8 cellular contexts compared by ENCODE assay signal in genomic region chr18:31101148-31102019, GRCh38. TPM values are rescaled to one million over a fixed set of nuclear protein-coding genes. Genes with fewer than 3 reads are reported as not detected.
DNase-seq lines count a peak whose midpoint lies in the region; ATAC-seq and TF ChIP-seq lines count a peak whose summit lies in the region.

No MANE protein-coding gene starts in this region.

- peak; percentile 68 for DNase-seq in GM13977 (ENCODE audit: low spot score)
- peak; percentile 21 for DNase-seq in NCI-H774 (lab: John Stamatoyannopoulos, UW)
- peak; percentile 90 for DNase-seq in mesenteric fat pad (ENCODE audit: low spot score)
- peak; percentile 92 for DNase-seq in upper lobe of right lung

- H3K36me3 ChIP-seq in duodenal mucosa (ENCODE audit: control insufficient read depth in 1 of 2, insufficient read depth in 2 of 2, low read length in 2 of 2) (no peaks in the 10 kb centered on the region), upper lobe of right lung (no peaks in the 10 kb centered on the region)

- H3K4me3 ChIP-seq in duodenal mucosa (ENCODE audit: low read depth in 1 of 2, low read length in 2 of 2), result peak overlapping the region; percentile 78 to 83
- peak overlapping the region; percentile 57 for H3K4me3 ChIP-seq in upper lobe of right lung

- H3K27ac ChIP-seq in duodenal mucosa (ENCODE audit: low read depth, low read length) (peak overlapping the region; percentile 90), upper lobe of right lung (peak overlapping the region; percentile 85)

- intact Hi-C loops in upper lobe of right lung (cut with DNase I), result no loop called here

- in situ Hi-C loops in GM13977 (cut with MboI; ENCODE audit: low pct_unique_long_range_greater_than_20kb, low sequenced_read_pairs, unreplicated experiment), result no loop called here

- TF ChIP-seq CTCF in GM13977 (IDR thresholded peaks at IDR 0.05; ENCODE audit: extremely low read depth, insufficient read depth, missing control alignments), result peak; percentile 30
- TF ChIP-seq CTCF in upper lobe of right lung (IDR thresholded peaks at IDR 0.05), result no peak

- ATAC-seq in upper lobe of right lung (peak; percentile 90), HG03342 (IDR thresholded peaks at IDR 0.05; ENCODE audit: unreplicated experiment) (no peak), HG03097 (IDR thresholded peaks at IDR 0.05; ENCODE audit: low FRiP score, unreplicated experiment) (no peak), GM18498 (IDR thresholded peaks at IDR 0.05; ENCODE audit: unreplicated experiment) (no peak)

- H3K27me3 ChIP-seq in duodenal mucosa (ENCODE audit: control insufficient read depth in 1 of 2, insufficient read depth in 2 of 2, low read length in 2 of 2) (no peaks in the 10 kb centered on the region), upper lobe of right lung (no peaks in the 10 kb centered on the region)

- H3K9ac ChIP-seq in duodenal mucosa (ENCODE audit: low read depth in 1 of 2, low read length in 2 of 2), result peak overlapping the region; percentile 69 to 93

- H3K4me1 ChIP-seq in duodenal mucosa (ENCODE audit: control insufficient read depth in 1 of 2, insufficient read depth in 2 of 2, low read length in 2 of 2) (peaks cover 23 to 26% of the 10 kb centered on the region in 2 donors), upper lobe of right lung (no peaks in the 10 kb centered on the region)

- H3K9me3 ChIP-seq in duodenal mucosa (ENCODE audit: control insufficient read depth in 1 of 2, low read length in 2 of 2) (no peaks in the 10 kb centered on the region), upper lobe of right lung (no peaks in the 10 kb centered on the region)

RNA-seq across cellular contexts. Expression of gene DSC2, which starts 0.8 kb away (rescaled TPM):
- total RNA-seq in mesenteric fat pad (11.9 TPM), upper lobe of right lung (17.2 TPM)

RNA-seq across cellular contexts. Expression of gene DSC3, which starts 58.8 kb away (rescaled TPM):
- 0.22 TPM for total RNA-seq in mesenteric fat pad
- 1.6 TPM for total RNA-seq in upper lobe of right lung

Comparison
In these comparisons a context has a peak if more than half of its experiments do, and no peak if none do; other contexts are left out.
1. DNase-seq: peak in every context shown above with its lines; median percentile 92 in upper lobe of right lung; 90 in mesenteric fat pad; 68 in GM13977; 21 in NCI-H774.